In the genomic region with DNA sequence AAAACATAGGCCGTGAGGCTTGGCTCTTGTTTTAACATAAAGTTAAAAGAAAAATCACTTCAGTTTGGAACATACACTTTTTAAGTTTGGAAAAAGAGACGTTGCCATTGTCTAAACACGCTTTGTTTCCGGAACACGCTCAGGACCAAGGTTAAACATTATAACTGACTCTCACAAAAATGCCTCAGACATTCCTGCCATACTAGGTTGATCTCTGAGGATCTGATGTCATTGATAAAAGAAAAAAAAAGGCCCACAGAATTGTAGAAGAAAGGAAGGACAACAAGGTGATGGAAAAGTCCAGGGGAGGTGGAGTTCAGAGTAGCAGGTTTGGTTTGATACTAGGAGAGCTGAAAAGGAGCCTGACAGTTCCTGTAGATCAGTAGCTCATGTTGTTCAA, we compare ENCODE assay signal across 2 cellular contexts.
TF ChIP-seq lines count a peak whose summit lies in the region.

No MANE protein-coding gene starts in this region.

TF ChIP-seq in IMR-90, 13 proteins besides CTCF, POLR2A, EP300 and RAD21 (continued from another document):
- no peak for TF ChIP-seq MXI1 (IDR thresholded peaks at IDR 0.05; ENCODE audit: borderline replicate concordance, low read depth, low read length)
- TF ChIP-seq CHD1 (IDR thresholded peaks at IDR 0.05; ENCODE audit: low read depth, low read length), result no peak
- TF ChIP-seq BHLHE40 (IDR thresholded peaks at IDR 0.05; ENCODE audit: low read depth, low read length), result no peak
- TF ChIP-seq RCOR1 (IDR thresholded peaks at IDR 0.05; ENCODE audit: insufficient replicate concordance, low read length), result no peak
- TF ChIP-seq, protein P1, sequence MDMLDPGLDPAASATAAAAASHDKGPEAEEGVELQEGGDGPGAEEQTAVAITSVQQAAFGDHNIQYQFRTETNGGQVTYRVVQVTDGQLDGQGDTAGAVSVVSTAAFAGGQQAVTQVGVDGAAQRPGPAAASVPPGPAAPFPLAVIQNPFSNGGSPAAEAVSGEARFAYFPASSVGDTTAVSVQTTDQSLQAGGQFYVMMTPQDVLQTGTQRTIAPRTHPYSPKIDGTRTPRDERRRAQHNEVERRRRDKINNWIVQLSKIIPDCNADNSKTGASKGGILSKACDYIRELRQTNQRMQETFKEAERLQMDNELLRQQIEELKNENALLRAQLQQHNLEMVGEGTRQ (IDR thresholded peaks at IDR 0.05; ENCODE audit: low read depth, low read length), result no peak
- no peak for TF ChIP-seq NFE2L2 (IDR thresholded peaks at IDR 0.05; ENCODE audit: low read depth, low read length)
- TF ChIP-seq, protein P2, sequence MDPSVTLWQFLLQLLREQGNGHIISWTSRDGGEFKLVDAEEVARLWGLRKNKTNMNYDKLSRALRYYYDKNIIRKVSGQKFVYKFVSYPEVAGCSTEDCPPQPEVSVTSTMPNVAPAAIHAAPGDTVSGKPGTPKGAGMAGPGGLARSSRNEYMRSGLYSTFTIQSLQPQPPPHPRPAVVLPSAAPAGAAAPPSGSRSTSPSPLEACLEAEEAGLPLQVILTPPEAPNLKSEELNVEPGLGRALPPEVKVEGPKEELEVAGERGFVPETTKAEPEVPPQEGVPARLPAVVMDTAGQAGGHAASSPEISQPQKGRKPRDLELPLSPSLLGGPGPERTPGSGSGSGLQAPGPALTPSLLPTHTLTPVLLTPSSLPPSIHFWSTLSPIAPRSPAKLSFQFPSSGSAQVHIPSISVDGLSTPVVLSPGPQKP (IDR thresholded peaks at IDR 0.05; ENCODE audit: borderline replicate concordance, low read depth, low read length), result no peak
- TF ChIP-seq MAFK (IDR thresholded peaks at IDR 0.05; ENCODE audit: low read depth, low read length), result no peak
- TF ChIP-seq CEBPB (IDR thresholded peaks at IDR 0.05; ENCODE audit: low read depth, low read length), result no peak
- TF ChIP-seq FOS (IDR thresholded peaks at IDR 0.05; ENCODE audit: low read depth, low read length), result no peak
- no peak for TF ChIP-seq MAZ (IDR thresholded peaks at IDR 0.05; ENCODE audit: borderline replicate concordance, low read depth, low read length)

TF ChIP-seq in WTC11, 78 proteins besides CTCF, POLR2A, EP300 and RAD21:
- TF ChIP-seq, protein P3, sequence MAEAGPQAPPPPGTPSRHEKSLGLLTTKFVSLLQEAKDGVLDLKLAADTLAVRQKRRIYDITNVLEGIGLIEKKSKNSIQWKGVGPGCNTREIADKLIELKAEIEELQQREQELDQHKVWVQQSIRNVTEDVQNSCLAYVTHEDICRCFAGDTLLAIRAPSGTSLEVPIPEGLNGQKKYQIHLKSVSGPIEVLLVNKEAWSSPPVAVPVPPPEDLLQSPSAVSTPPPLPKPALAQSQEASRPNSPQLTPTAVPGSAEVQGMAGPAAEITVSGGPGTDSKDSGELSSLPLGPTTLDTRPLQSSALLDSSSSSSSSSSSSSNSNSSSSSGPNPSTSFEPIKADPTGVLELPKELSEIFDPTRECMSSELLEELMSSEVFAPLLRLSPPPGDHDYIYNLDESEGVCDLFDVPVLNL (CRISPR knock-in tag; IDR thresholded peaks at IDR 0.05; ENCODE audit: borderline replicate concordance, low read depth), result no peak
- no peak for TF ChIP-seq KAT7 (CRISPR knock-in tag; IDR thresholded peaks at IDR 0.05; ENCODE audit: borderline replicate concordance)
- TF ChIP-seq, protein P4, sequence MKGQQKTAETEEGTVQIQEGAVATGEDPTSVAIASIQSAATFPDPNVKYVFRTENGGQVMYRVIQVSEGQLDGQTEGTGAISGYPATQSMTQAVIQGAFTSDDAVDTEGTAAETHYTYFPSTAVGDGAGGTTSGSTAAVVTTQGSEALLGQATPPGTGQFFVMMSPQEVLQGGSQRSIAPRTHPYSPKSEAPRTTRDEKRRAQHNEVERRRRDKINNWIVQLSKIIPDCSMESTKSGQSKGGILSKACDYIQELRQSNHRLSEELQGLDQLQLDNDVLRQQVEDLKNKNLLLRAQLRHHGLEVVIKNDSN (CRISPR knock-in tag; IDR thresholded peaks at IDR 0.05), result no peak
- no peak for TF ChIP-seq HMGA2 (CRISPR knock-in tag; IDR thresholded peaks at IDR 0.05)
- TF ChIP-seq, protein P5, sequence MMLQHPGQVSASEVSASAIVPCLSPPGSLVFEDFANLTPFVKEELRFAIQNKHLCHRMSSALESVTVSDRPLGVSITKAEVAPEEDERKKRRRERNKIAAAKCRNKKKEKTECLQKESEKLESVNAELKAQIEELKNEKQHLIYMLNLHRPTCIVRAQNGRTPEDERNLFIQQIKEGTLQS (CRISPR knock-in tag; conservative IDR thresholded peaks at IDR 0.05), result no peak
- TF ChIP-seq SP1 (CRISPR knock-in tag; conservative IDR thresholded peaks at IDR 0.05), result no peak
